ENCODE assay signal across 30 cellular contexts in genomic region chr18:39238951-39239350, GRCh38.
"Had no signal": no experiment of that assay in that cellular context is flagged by ENCODE, and none has a peak within 500 bp of the region (broad histone marks: within the 10 kb centered on the region; RNA-seq: fewer than 3 reads in every experiment).

No MANE protein-coding gene starts in this region.

- H3K9me3 ChIP-seq: esophagus muscularis mucosa, gastrocnemius medialis had no signal

- H3K4me3 ChIP-seq: coronary artery, dorsolateral prefrontal cortex, esophagus muscularis mucosa, gastrocnemius medialis, heart left ventricle had no signal

- H3K27me3 ChIP-seq: brain microvascular endothelial cell, dorsolateral prefrontal cortex, foreskin keratinocyte, gastrocnemius medialis, heart left ventricle had no signal

- FAIRE-seq: astrocyte, bronchial epithelial cell had no signal

- ATAC-seq: activated CD4-positive, CD25-positive, alpha-beta regulatory T cell treated with anti-CD3 and anti-CD28 coated beads, Interleukin-2, amount 50 U/mL, for 24 hours; activated CD8-positive, alpha-beta T cell treated with anti-CD3 and anti-CD28 coated beads for 36 hours; activated T-cell treated with anti-CD3 and anti-CD28 coated beads, Interleukin-2, amount 50 U/mL, for 4 hours; activated T-helper 17 cell treated with anti-CD3 and anti-CD28 coated beads, Interleukin-2, amount 50 U/mL, for 72 hours; foreskin keratinocyte; gastrocnemius medialis; heart left ventricle; T-helper 17 cell had no signal

- H3K36me3 ChIP-seq: brain microvascular endothelial cell, esophagus muscularis mucosa, gastrocnemius medialis, heart left ventricle, WERI-Rb-1 had no signal

- H3K27ac ChIP-seq: brain microvascular endothelial cell, coronary artery, dorsolateral prefrontal cortex, esophagus muscularis mucosa, foreskin keratinocyte, gastrocnemius medialis, heart left ventricle, WERI-Rb-1 had no signal

- H3K4me1 ChIP-seq: esophagus muscularis mucosa, foreskin keratinocyte, gastrocnemius medialis, heart left ventricle had no signal

- DNase-seq: activated B cell treated with CpG ODN at 0.5 μM for 24 hours; activated CD4-positive, alpha-beta T cell treated with anti-CD3 and anti-CD28 coated beads for 48 hours; activated CD4-positive, alpha-beta T cell treated with anti-CD3 and anti-CD28 coated beads, Interleukin-2, amount 50 U/mL, for 1 hour; activated CD4-positive, alpha-beta T cell treated with anti-CD3 and anti-CD28 coated beads, Interleukin-2, amount 50 U/mL, for 48 hours; activated CD8-positive, alpha-beta memory T cell treated with anti-CD3 and anti-CD28 coated beads for 24 hours; activated CD8-positive, alpha-beta T cell treated with anti-CD3 and anti-CD28 coated beads for 36 hours; activated effector memory CD4-positive, alpha-beta T cell treated with Interleukin-2 at 50 U/mL for 16 hours; activated gamma-delta T cell treated with Interleukin-2 at 50 U/mL for 16 hours; activated naive CD4-positive, alpha-beta T cell treated with anti-CD3 and anti-CD28 coated beads, Interleukin-2, amount 50 U/mL, for 16 hours; activated naive CD4-positive, alpha-beta T cell treated with Interleukin-2 at 50 U/mL for 16 hours; activated T-cell treated with anti-CD3 and anti-CD28 coated beads, Interleukin-2, amount 50 U/mL, for 4 hours; amniotic stem cell; brain microvascular endothelial cell; effector memory CD4-positive, alpha-beta T cell; endodermal cell; erythroblast; foreskin keratinocyte; gastrocnemius medialis; glutamatergic neuron; heart left ventricle; T-helper 17 cell; T1000; WERI-Rb-1 had no signal
